21 cellular contexts compared by ENCODE assay signal in the genomic region with DNA sequence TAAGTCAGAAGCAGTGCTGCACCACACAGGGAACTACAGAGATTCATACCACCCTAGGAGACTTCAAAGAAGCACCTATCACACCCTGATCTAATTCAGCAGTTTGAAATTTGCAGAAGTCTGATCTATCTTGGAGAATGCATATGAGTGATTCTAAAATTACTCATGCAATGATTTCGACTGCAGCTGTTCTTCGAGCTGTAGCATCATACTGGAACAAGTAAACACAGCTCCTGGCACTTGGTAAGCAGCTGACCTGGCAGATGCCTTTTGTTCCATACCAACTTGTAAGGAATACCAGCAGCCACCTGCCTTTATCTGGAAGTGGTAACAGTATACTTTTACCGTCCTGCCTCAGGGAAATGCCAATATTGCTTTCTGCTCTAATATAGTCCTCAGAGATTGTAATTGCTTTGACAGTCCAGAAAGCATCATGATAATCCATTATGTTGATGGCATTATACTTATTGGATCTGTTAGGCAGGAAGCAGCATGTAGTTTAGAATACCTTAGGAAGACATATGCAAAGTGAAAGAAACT. TPM values are rescaled to one million over a fixed set of nuclear protein-coding genes. Genes with fewer than 3 reads are reported as not detected.
"Had no signal": no experiment of that assay in that cellular context is flagged by ENCODE, and none has a peak within 500 bp of the region (broad histone marks: within the 10 kb centered on the region; RNA-seq: fewer than 3 reads in every experiment).

No MANE protein-coding gene starts in this region.

- ATAC-seq: activated CD8-positive, alpha-beta T cell treated with anti-CD3 and anti-CD28 coated beads, Interleukin-2, amount 10 ng/mL, durations not matched to agents 7 days and 5 days; activated T-cell treated with anti-CD3 and anti-CD28 coated beads, Interleukin-2, amount 50 U/mL, for 72 hours; heart left ventricle; left lobe of liver; naive thymus-derived CD4-positive, alpha-beta T cell; stimulated activated naive B cell treated with anti-CD40 and anti-IgM and Interleukin-4, amounts not matched to agents 10 μg/mL and 1 μg/mL and 100 μg/mL, for 72 hours had no signal

- H3K9ac ChIP-seq: parathyroid adenoma had no signal

- H3K9me3 ChIP-seq: thyroid gland, vagina had no signal

- H3K36me3 ChIP-seq: brain microvascular endothelial cell, heart left ventricle, thyroid gland, vagina had no signal

- H2AFZ ChIP-seq: parathyroid adenoma had no signal

- H3K79me2 ChIP-seq: parathyroid adenoma had no signal

- H3K4me3 ChIP-seq: heart left ventricle, skin epidermis, thyroid gland, vagina had no signal

- DNase-seq: activated CD4-positive, alpha-beta T cell treated with anti-CD3 and anti-CD28 coated beads, Interleukin-2, amount 10 ng/mL, durations not matched to agents 24 days and 14 days; activated CD4-positive, CD25-positive, alpha-beta regulatory T cell; activated CD8-positive, alpha-beta memory T cell treated with anti-CD3 and anti-CD28 coated beads, Interleukin-2, amount 50 U/mL, for 4 hours; activated CD8-positive, alpha-beta T cell treated with anti-CD3 and anti-CD28 coated beads, Interleukin-2, amount 10 ng/mL, durations not matched to agents 7 days and 5 days; activated gamma-delta T cell; activated T-cell treated with anti-CD3 and anti-CD28 coated beads, Interleukin-2, amount 50 U/mL, for 72 hours; brain microvascular endothelial cell; effector memory CD4-positive, alpha-beta T cell; heart left ventricle; mammary epithelial cell; naive thymus-derived CD4-positive, alpha-beta T cell; retina; stimulated activated CD4-positive, alpha-beta T cell treated with anti-CD3 and anti-CD28 coated beads, Interleukin-15, amount 100 ng/mL, for 24 hours; stimulated activated CD4-positive, alpha-beta T cell treated with anti-CD3 and anti-CD28 coated beads, Interleukin-4, amount 100 ng/mL, for 1 hour; stimulated activated naive B cell treated with anti-CD40 and anti-IgM and Interleukin-4, amounts not matched to agents 10 μg/mL and 1 μg/mL and 100 μg/mL, for 72 hours; thyroid gland had no signal

- H3K27ac ChIP-seq: brain microvascular endothelial cell, heart left ventricle, parathyroid adenoma, skin epidermis, thyroid gland, vagina had no signal

- H3K27me3 ChIP-seq: brain microvascular endothelial cell, heart left ventricle, thyroid gland, vagina had no signal

- H3K4me1 ChIP-seq: heart left ventricle, parathyroid adenoma, thyroid gland, vagina had no signal

RNA-seq across cellular contexts. Expression of gene AADACL4, which starts 25.7 kb away (rescaled TPM):
- total RNA-seq: activated CD4-positive, alpha-beta T cell treated with anti-CD3 and anti-CD28 coated beads, Interleukin-2, amount 10 ng/mL, durations not matched to agents 24 days and 14 days; activated CD8-positive, alpha-beta T cell treated with anti-CD3 and anti-CD28 coated beads, Interleukin-2, amount 10 ng/mL, durations not matched to agents 7 days and 5 days; activated T-cell treated with anti-CD3 and anti-CD28 coated beads, Interleukin-2, amount 50 U/mL, for 72 hours; frontal cortex; heart left ventricle; left lobe of liver; mammary epithelial cell; naive thymus-derived CD4-positive, alpha-beta T cell; thyroid gland; vagina had no signal
- polyA plus RNA-seq: heart left ventricle; mammary epithelial cell; naive thymus-derived CD4-positive, alpha-beta T cell had no signal

RNA-seq across cellular contexts. Expression of gene AADACL3, which starts 46.3 kb away (rescaled TPM):
- total RNA-seq: activated CD4-positive, alpha-beta T cell treated with anti-CD3 and anti-CD28 coated beads, Interleukin-2, amount 10 ng/mL, durations not matched to agents 24 days and 14 days; activated CD8-positive, alpha-beta T cell treated with anti-CD3 and anti-CD28 coated beads, Interleukin-2, amount 10 ng/mL, durations not matched to agents 7 days and 5 days; activated T-cell treated with anti-CD3 and anti-CD28 coated beads, Interleukin-2, amount 50 U/mL, for 72 hours; frontal cortex; heart left ventricle; left lobe of liver; mammary epithelial cell; naive thymus-derived CD4-positive, alpha-beta T cell; thyroid gland; vagina had no signal
- polyA plus RNA-seq: heart left ventricle; mammary epithelial cell; naive thymus-derived CD4-positive, alpha-beta T cell had no signal
